Comparison of ENCODE assay signal across 1 cellular context in the genomic region with DNA sequence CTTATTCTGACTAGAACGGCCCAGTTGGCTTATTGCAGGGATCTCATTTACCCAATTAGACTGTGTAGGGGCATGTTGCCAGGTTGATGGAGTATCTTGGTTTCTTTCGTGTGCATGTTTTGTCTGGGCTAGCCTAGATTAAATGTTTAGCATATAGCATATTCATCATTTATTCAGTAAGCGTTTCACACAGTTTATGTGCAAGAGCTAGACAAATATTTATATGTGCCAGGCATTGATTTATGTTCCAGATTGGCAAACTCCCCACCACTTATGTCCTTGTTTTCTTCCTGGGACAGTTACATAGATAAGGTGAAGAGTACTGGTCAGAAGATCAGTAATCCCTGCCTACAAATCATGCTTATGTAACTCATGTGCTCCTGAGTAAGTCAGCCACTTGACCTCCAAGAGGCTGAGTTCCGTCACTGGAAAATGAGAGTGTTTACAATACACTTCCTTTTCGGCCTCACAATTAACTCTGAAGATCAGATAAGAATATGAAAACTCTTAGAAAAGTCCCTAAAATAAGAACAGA.
TF ChIP-seq lines count a peak whose summit lies in the region.

No MANE protein-coding gene starts in this region.

TF ChIP-seq in HEK293, 187 proteins besides CTCF, POLR2A, EP300 and RAD21 (continued from another document and continues in another):
- TF ChIP-seq, protein P1, sequence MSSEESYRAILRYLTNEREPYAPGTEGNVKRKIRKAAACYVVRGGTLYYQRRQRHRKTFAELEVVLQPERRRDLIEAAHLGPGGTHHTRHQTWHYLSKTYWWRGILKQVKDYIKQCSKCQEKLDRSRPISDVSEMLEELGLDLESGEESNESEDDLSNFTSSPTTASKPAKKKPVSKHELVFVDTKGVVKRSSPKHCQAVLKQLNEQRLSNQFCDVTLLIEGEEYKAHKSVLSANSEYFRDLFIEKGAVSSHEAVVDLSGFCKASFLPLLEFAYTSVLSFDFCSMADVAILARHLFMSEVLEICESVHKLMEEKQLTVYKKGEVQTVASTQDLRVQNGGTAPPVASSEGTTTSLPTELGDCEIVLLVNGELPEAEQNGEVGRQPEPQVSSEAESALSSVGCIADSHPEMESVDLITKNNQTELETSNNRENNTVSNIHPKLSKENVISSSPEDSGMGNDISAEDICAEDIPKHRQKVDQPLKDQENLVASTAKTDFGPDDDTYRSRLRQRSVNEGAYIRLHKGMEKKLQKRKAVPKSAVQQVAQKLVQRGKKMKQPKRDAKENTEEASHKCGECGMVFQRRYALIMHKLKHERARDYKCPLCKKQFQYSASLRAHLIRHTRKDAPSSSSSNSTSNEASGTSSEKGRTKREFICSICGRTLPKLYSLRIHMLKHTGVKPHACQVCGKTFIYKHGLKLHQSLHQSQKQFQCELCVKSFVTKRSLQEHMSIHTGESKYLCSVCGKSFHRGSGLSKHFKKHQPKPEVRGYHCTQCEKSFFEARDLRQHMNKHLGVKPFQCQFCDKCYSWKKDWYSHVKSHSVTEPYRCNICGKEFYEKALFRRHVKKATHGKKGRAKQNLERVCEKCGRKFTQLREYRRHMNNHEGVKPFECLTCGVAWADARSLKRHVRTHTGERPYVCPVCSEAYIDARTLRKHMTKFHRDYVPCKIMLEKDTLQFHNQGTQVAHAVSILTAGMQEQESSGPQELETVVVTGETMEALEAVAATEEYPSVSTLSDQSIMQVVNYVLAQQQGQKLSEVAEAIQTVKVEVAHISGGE (tag by site-specific recombination; conservative IDR thresholded peaks at IDR 0.05; ENCODE audit: low read depth) = no peak
- TF ChIP-seq HOXD13 (CRISPR knock-in tag; IDR thresholded peaks at IDR 0.05; ENCODE audit: borderline replicate concordance) (no peak), YY2 (tag by site-specific recombination; IDR thresholded peaks at IDR 0.05) (no peak), SETDB1 (IDR thresholded peaks at IDR 0.05; ENCODE audit: insufficient read length, low read length) (peak; percentile 12), ZNF677 (tag by site-specific recombination; IDR thresholded peaks at IDR 0.05) (no peak), ZNF274 (IDR thresholded peaks at IDR 0.05; ENCODE audit: low read length) (no peak), ZNF274 (tag by site-specific recombination; IDR thresholded peaks at IDR 0.05; ENCODE audit: borderline replicate concordance) (no peak), ZNF175 (tag by site-specific recombination; IDR thresholded peaks at IDR 0.05) (no peak), ZNF549 (tag by site-specific recombination; IDR thresholded peaks at IDR 0.05) (no peak), ZNF416 (tag by site-specific recombination; IDR thresholded peaks at IDR 0.05) (no peak), EGR2 (tag by site-specific recombination; IDR thresholded peaks at IDR 0.05; ENCODE audit: low read depth) (no peak), ZNF585B (tag by site-specific recombination; IDR thresholded peaks at IDR 0.05) (no peak), SCRT1 (tag by site-specific recombination; IDR thresholded peaks at IDR 0.05; ENCODE audit: borderline replicate concordance) (no peak), ZNF660 (tag by site-specific recombination; IDR thresholded peaks at IDR 0.05) (no peak), ZNF292 (tag by site-specific recombination; IDR thresholded peaks at IDR 0.05; ENCODE audit: borderline replicate concordance, low read depth) (no peak), ZNF785 (tag by site-specific recombination; IDR thresholded peaks at IDR 0.05) (no peak), ZNF121 (tag by site-specific recombination; IDR thresholded peaks at IDR 0.05) (no peak), ZSCAN30 (tag by site-specific recombination; IDR thresholded peaks at IDR 0.05) (no peak; the same call in 1 of the 2 replicates), ZBTB48 (tag by site-specific recombination; IDR thresholded peaks at IDR 0.05) (no peak), ZNF112 (tag by site-specific recombination; IDR thresholded peaks at IDR 0.05) (no peak), ZNF341 (tag by site-specific recombination; IDR thresholded peaks at IDR 0.05; ENCODE audit: low read depth) (no peak), ZNF223 (tag by site-specific recombination; IDR thresholded peaks at IDR 0.05) (no peak), OSR2 (tag by site-specific recombination; IDR thresholded peaks at IDR 0.05) (peak; percentile 96), ZNF174 (tag by site-specific recombination; IDR thresholded peaks at IDR 0.05) (no peak), ZNF548 (tag by site-specific recombination; IDR thresholded peaks at IDR 0.05) (no peak), ZNF555 (tag by site-specific recombination; conservative IDR thresholded peaks at IDR 0.05) (no peak), PRDM1 (tag by site-specific recombination; IDR thresholded peaks at IDR 0.05) (no peak)
- TF ChIP-seq, protein P2, sequence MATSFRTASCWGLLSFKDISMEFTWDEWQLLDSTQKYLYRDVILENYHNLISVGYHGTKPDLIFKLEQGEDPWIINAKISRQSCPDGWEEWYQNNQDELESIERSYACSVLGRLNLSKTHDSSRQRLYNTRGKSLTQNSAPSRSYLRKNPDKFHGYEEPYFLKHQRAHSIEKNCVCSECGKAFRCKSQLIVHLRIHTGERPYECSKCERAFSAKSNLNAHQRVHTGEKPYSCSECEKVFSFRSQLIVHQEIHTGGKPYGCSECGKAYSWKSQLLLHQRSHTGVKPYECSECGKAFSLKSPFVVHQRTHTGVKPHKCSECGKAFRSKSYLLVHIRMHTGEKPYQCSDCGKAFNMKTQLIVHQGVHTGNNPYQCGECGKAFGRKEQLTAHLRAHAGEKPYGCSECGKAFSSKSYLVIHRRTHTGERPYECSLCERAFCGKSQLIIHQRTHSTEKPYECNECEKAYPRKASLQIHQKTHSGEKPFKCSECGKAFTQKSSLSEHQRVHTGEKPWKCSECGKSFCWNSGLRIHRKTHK (tag by site-specific recombination; IDR thresholded peaks at IDR 0.05) = no peak
- TF ChIP-seq, protein P3, sequence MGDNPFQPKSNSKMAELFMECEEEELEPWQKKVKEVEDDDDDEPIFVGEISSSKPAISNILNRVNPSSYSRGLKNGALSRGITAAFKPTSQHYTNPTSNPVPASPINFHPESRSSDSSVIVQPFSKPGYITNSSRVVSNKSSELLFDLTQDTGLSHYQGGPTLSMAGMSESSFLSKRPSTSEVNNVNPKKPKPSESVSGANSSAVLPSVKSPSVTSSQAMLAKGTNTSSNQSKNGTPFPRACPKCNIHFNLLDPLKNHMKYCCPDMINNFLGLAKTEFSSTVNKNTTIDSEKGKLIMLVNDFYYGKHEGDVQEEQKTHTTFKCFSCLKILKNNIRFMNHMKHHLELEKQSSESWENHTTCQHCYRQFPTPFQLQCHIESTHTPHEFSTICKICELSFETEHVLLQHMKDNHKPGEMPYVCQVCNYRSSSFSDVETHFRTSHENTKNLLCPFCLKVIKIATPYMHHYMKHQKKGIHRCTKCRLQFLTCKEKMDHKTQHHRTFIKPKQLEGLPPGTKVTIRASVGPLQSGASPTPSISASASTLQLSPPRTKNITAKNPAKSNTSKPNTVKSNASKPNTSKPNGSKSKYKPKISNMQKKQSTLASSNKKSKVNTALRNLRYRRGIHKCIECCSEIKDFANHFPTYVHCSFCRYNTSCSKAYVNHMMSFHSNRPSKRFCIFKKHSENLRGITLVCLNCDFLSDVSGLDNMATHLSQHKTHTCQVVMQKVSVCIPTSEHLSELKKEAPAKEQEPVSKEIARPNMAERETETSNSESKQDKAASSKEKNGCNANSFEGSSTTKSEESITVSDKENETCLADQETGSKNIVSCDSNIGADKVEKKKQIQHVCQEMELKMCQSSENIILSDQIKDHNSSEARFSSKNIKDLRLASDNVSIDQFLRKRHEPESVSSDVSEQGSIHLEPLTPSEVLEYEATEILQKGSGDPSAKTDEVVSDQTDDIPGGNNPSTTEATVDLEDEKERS (tag by site-specific recombination; IDR thresholded peaks at IDR 0.05) = no peak
- TF ChIP-seq, protein P4, sequence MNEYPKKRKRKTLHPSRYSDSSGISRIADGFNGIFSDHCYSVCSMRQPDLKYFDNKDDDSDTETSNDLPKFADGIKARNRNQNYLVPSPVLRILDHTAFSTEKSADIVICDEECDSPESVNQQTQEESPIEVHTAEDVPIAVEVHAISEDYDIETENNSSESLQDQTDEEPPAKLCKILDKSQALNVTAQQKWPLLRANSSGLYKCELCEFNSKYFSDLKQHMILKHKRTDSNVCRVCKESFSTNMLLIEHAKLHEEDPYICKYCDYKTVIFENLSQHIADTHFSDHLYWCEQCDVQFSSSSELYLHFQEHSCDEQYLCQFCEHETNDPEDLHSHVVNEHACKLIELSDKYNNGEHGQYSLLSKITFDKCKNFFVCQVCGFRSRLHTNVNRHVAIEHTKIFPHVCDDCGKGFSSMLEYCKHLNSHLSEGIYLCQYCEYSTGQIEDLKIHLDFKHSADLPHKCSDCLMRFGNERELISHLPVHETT (tag by site-specific recombination; IDR thresholded peaks at IDR 0.05) = peak; percentile 95
- TF ChIP-seq, protein P5, sequence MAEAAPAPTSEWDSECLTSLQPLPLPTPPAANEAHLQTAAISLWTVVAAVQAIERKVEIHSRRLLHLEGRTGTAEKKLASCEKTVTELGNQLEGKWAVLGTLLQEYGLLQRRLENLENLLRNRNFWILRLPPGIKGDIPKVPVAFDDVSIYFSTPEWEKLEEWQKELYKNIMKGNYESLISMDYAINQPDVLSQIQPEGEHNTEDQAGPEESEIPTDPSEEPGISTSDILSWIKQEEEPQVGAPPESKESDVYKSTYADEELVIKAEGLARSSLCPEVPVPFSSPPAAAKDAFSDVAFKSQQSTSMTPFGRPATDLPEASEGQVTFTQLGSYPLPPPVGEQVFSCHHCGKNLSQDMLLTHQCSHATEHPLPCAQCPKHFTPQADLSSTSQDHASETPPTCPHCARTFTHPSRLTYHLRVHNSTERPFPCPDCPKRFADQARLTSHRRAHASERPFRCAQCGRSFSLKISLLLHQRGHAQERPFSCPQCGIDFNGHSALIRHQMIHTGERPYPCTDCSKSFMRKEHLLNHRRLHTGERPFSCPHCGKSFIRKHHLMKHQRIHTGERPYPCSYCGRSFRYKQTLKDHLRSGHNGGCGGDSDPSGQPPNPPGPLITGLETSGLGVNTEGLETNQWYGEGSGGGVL (tag by site-specific recombination; IDR thresholded peaks at IDR 0.05) = peak; percentile 39; the same call in 1 of the 2 replicates
- TF ChIP-seq, protein P6, sequence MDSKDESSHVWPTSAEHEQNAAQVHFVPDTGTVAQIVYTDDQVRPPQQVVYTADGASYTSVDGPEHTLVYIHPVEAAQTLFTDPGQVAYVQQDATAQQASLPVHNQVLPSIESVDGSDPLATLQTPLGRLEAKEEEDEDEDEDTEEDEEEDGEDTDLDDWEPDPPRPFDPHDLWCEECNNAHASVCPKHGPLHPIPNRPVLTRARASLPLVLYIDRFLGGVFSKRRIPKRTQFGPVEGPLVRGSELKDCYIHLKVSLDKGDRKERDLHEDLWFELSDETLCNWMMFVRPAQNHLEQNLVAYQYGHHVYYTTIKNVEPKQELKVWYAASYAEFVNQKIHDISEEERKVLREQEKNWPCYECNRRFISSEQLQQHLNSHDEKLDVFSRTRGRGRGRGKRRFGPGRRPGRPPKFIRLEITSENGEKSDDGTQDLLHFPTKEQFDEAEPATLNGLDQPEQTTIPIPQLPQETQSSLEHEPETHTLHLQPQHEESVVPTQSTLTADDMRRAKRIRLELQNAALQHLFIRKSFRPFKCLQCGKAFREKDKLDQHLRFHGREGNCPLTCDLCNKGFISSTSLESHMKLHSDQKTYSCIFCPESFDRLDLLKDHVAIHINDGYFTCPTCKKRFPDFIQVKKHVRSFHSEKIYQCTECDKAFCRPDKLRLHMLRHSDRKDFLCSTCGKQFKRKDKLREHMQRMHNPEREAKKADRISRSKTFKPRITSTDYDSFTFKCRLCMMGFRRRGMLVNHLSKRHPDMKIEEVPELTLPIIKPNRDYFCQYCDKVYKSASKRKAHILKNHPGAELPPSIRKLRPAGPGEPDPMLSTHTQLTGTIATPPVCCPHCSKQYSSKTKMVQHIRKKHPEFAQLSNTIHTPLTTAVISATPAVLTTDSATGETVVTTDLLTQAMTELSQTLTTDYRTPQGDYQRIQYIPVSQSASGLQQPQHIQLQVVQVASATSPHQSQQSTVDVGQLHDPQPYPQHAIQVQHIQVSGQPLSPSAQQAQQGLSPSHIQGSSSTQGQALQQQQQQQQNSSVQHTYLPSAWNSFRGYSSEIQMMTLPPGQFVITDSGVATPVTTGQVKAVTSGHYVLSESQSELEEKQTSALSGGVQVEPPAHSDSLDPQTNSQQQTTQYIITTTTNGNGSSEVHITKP (tag by site-specific recombination; IDR thresholded peaks at IDR 0.05) = 0 out of 2 replicates have a peak, but pooled peaks have one; percentile 12
- TF ChIP-seq, protein P7, sequence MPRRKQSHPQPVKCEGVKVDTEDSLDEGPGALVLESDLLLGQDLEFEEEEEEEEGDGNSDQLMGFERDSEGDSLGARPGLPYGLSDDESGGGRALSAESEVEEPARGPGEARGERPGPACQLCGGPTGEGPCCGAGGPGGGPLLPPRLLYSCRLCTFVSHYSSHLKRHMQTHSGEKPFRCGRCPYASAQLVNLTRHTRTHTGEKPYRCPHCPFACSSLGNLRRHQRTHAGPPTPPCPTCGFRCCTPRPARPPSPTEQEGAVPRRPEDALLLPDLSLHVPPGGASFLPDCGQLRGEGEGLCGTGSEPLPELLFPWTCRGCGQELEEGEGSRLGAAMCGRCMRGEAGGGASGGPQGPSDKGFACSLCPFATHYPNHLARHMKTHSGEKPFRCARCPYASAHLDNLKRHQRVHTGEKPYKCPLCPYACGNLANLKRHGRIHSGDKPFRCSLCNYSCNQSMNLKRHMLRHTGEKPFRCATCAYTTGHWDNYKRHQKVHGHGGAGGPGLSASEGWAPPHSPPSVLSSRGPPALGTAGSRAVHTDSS (tag by site-specific recombination; IDR thresholded peaks at IDR 0.05) = no peak
- TF ChIP-seq, protein P8, sequence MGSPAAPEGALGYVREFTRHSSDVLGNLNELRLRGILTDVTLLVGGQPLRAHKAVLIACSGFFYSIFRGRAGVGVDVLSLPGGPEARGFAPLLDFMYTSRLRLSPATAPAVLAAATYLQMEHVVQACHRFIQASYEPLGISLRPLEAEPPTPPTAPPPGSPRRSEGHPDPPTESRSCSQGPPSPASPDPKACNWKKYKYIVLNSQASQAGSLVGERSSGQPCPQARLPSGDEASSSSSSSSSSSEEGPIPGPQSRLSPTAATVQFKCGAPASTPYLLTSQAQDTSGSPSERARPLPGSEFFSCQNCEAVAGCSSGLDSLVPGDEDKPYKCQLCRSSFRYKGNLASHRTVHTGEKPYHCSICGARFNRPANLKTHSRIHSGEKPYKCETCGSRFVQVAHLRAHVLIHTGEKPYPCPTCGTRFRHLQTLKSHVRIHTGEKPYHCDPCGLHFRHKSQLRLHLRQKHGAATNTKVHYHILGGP (tag by site-specific recombination; IDR thresholded peaks at IDR 0.05) = 0 out of 2 replicates have a peak, but pooled peaks have one; percentile 19
- TF ChIP-seq, protein P9, sequence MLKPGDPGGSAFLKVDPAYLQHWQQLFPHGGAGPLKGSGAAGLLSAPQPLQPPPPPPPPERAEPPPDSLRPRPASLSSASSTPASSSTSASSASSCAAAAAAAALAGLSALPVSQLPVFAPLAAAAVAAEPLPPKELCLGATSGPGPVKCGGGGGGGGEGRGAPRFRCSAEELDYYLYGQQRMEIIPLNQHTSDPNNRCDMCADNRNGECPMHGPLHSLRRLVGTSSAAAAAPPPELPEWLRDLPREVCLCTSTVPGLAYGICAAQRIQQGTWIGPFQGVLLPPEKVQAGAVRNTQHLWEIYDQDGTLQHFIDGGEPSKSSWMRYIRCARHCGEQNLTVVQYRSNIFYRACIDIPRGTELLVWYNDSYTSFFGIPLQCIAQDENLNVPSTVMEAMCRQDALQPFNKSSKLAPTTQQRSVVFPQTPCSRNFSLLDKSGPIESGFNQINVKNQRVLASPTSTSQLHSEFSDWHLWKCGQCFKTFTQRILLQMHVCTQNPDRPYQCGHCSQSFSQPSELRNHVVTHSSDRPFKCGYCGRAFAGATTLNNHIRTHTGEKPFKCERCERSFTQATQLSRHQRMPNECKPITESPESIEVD (tag by site-specific recombination; IDR thresholded peaks at IDR 0.05) = peak; percentile 92
